In genomic region chr20:13148961-13149360, GRCh38 we compare ENCODE assay signal across 33 cellular contexts.
A peak's percentile ranks its signal among the peaks of the same experiment; 100 is the strongest.
DNase-seq lines count a peak whose midpoint lies in the region; ATAC-seq and TF ChIP-seq lines count a peak whose summit lies in the region.
"Had no signal": no experiment of that assay in that cellular context is flagged by ENCODE, and none has a peak within 500 bp of the region (broad histone marks: within the 10 kb centered on the region; RNA-seq: fewer than 3 reads in every experiment).

No MANE protein-coding gene starts in this region.

- no peak overlapping the region for H2AFZ ChIP-seq in smooth muscle cell (ENCODE audit: low read depth)

- no peaks in the 10 kb centered on the region for H3F3A ChIP-seq in smooth muscle cell (ENCODE audit: low read depth)

- no peaks in the 10 kb centered on the region for H3K79me2 ChIP-seq in smooth muscle cell (ENCODE audit: low read depth)

- TF ChIP-seq CTCF in left lung (IDR thresholded peaks at IDR 0.05): no peak
- TF ChIP-seq CTCF in lower lobe of right lung (IDR thresholded peaks at IDR 0.05): no peak
- TF ChIP-seq CTCF in smooth muscle cell (IDR thresholded peaks at IDR 0.05; ENCODE audit: borderline replicate concordance, insufficient read depth, poor library complexity, severe bottlenecking): no peak
- TF ChIP-seq CTCF in thyroid gland (IDR thresholded peaks at IDR 0.05): no peak
- TF ChIP-seq CTCF in GM20000 (IDR thresholded peaks at IDR 0.05; ENCODE audit: extremely low read depth, missing control alignments): no peak

- intact Hi-C loops in left lung (cut with DNase I) (no loop called here), lower lobe of right lung (cut with DNase I) (no loop called here), thyroid gland (cut with DNase I) (no loop called here)

- H3K36me3 ChIP-seq in left lung: peaks cover 0 to 4% of the 10 kb centered on the region in 2 donors
- peaks cover 2% of the 10 kb centered on the region for H3K36me3 ChIP-seq in lower lobe of right lung
- no peaks in the 10 kb centered on the region for H3K36me3 ChIP-seq in smooth muscle cell (ENCODE audit: low read depth)
- H3K36me3 ChIP-seq in thyroid gland: no peaks in the 10 kb centered on the region
- H3K36me3 ChIP-seq: BE2C; BLaER1; BLaER1 treated with 17β-estradiol and CSF1 and Interleukin-3, amounts not matched to agents 10 nM and 100 nM had no signal

- H3K9ac ChIP-seq in smooth muscle cell (ENCODE audit: low read depth): no peak overlapping the region
- H3K9ac ChIP-seq: BLaER1; BLaER1 treated with 17β-estradiol and CSF1 and Interleukin-3, amounts not matched to agents 10 nM and 100 nM had no signal

- H3K4me2 ChIP-seq in smooth muscle cell: no peak overlapping the region
- H3K4me2 ChIP-seq: A549; BLaER1; BLaER1 treated with 17β-estradiol and CSF1 and Interleukin-3, amounts not matched to agents 10 nM and 100 nM had no signal

- H3K27me3 ChIP-seq in left lung: no peaks in the 10 kb centered on the region
- H3K27me3 ChIP-seq in lower lobe of right lung (ENCODE audit: low read depth): no peaks in the 10 kb centered on the region
- no peaks in the 10 kb centered on the region for H3K27me3 ChIP-seq in smooth muscle cell (ENCODE audit: low read depth)
- no peaks in the 10 kb centered on the region for H3K27me3 ChIP-seq in thyroid gland
- H3K27me3 ChIP-seq: BLaER1; BLaER1 treated with 17β-estradiol and CSF1 and Interleukin-3, amounts not matched to agents 10 nM and 100 nM had no signal

- no peak for TF ChIP-seq POLR2A in thyroid gland (IDR thresholded peaks at IDR 0.05)

- H3K4me1 ChIP-seq in left lung: peaks cover 3 to 11% of the 10 kb centered on the region in 2 donors
- peaks cover 23% of the 10 kb centered on the region for H3K4me1 ChIP-seq in lower lobe of right lung
- peaks cover 8% of the 10 kb centered on the region for H3K4me1 ChIP-seq in smooth muscle cell (ENCODE audit: low read depth)
- H3K4me1 ChIP-seq in thyroid gland: peaks cover 35 to 40% of the 10 kb centered on the region in 2 donors
- H3K4me1 ChIP-seq: A549; BE2C; BLaER1; BLaER1 treated with 17β-estradiol and CSF1 and Interleukin-3, amounts not matched to agents 10 nM and 100 nM; Caco-2 had no signal

- H4K20me1 ChIP-seq in smooth muscle cell (ENCODE audit: low read depth): no peaks in the 10 kb centered on the region
- H4K20me1 ChIP-seq: BLaER1; BLaER1 treated with 17β-estradiol and CSF1 and Interleukin-3, amounts not matched to agents 10 nM and 100 nM had no signal

- no peaks in the 10 kb centered on the region for H3K9me3 ChIP-seq in left lung
- no peaks in the 10 kb centered on the region for H3K9me3 ChIP-seq in lower lobe of right lung
- H3K9me3 ChIP-seq in smooth muscle cell (replicated peaks; ENCODE audit: low read depth): no peaks in the 10 kb centered on the region
- H3K9me3 ChIP-seq in thyroid gland: no peaks in the 10 kb centered on the region
- H3K9me3 ChIP-seq: BE2C; BLaER1; BLaER1 treated with 17β-estradiol and CSF1 and Interleukin-3, amounts not matched to agents 10 nM and 100 nM had no signal

- WGBS in smooth muscle cell (ENCODE audit: low lambda C conversion rate): 85% methylated on average over 2 of the region's 2 CpGs
- WGBS in thyroid gland, 2 donors: 90 to 96% methylated on average over 2 of the region's 2 CpGs

- DNase-seq in left lung (no peak), lower lobe of right lung (no peak), smooth muscle cell (lab: John Stamatoyannopoulos, UW; ENCODE audit: unreplicated experiment) (no peak), thyroid gland (no peak), NCI-H2107 (lab: John Stamatoyannopoulos, UW) (no peak), GM20000 (ENCODE audit: low spot score) (no peak), substantia nigra (lab: John Stamatoyannopoulos, UW) (no peak), GF-D8 (lab: John Stamatoyannopoulos, UW) (no peak)
- DNase-seq: 8988T; ACHN; AML-193; BE2C; C1 segment of cervical spinal cord; Caco-2; Calu3; CD4-positive, alpha-beta memory T cell; CD4-positive, alpha-beta T cell; CD4-positive, CD25-positive, alpha-beta regulatory T cell; CD8-positive, alpha-beta memory T cell; CD8-positive, alpha-beta T cell; COR-L47; DMS 273 treated with DMSO at 0.1 percent for 48 hours; DMS153; DMS53; DMS79; DMS79 treated with DMSO at 0.1 percent for 48 hours; DND-41; EL had no signal

- H3K27ac ChIP-seq in left lung (no peak overlapping the region), lower lobe of right lung (no peak overlapping the region), smooth muscle cell (ENCODE audit: low read depth) (peak overlapping the region; percentile 3), thyroid gland (peak overlapping the region; percentile 79 to 90 (median 87)), substantia nigra (ENCODE audit: low read depth, low read length, poor library complexity, severe bottlenecking) (no peak overlapping the region)
- H3K27ac ChIP-seq: 22Rv1; A549; BLaER1; BLaER1 treated with 17β-estradiol and CSF1 and Interleukin-3, amounts not matched to agents 10 nM and 100 nM; C4-2B had no signal

- H3K4me3 ChIP-seq in left lung (no peak overlapping the region), lower lobe of right lung (no peak overlapping the region), smooth muscle cell (no peak overlapping the region), thyroid gland (replicated peaks in 1 of 3) (no peak overlapping the region)
- H3K4me3 ChIP-seq: A549; BLaER1; BLaER1 treated with 17β-estradiol and CSF1 and Interleukin-3, amounts not matched to agents 10 nM and 100 nM had no signal

- ATAC-seq in left lung (peak; percentile 73), lower lobe of right lung (peak; percentile 34 to 74)
- ATAC-seq: A549; CD8-positive, alpha-beta T cell had no signal

Comparison
In these comparisons a context has a peak if more than half of its experiments do, and no peak if none do; other contexts are left out.
1. H3K27ac ChIP-seq: peak in smooth muscle cell (single experiment) and thyroid gland (3 of 3); none in left lung (0 of 2), lower lobe of right lung (single experiment) and substantia nigra (single experiment).